ENCODE assay signal across 20 cellular contexts in the genomic region with DNA sequence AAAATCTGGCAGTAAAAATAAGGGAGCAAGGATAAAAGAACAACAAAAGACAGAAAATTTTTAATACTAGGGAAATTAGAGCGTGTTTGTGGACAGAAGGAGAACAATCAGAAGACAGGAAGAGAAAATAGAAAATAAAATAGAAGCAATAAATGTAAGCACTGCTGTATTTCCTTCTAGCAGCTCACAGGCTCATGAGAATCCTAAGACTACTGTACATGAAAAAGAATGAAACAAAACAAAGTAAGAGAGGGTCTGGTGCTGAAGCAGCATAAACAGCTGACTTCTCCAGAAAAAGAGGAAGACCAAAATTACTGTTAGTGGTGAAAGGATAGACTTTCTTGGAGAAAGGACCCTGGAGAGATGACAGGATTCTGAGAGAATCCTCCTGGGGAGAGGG. TPM values are rescaled to one million over a fixed set of nuclear protein-coding genes. Genes with fewer than 3 reads are reported as not detected.
DNase-seq lines count a peak whose midpoint lies in the region; ATAC-seq and TF ChIP-seq lines count a peak whose summit lies in the region.
"Had no signal": no experiment of that assay in that cellular context is flagged by ENCODE, and none has a peak within 500 bp of the region (broad histone marks: within the 10 kb centered on the region; RNA-seq: fewer than 3 reads in every experiment).

No MANE protein-coding gene starts in this region.

- H3K27ac ChIP-seq in HCT116 (ENCODE audit: low read depth, low read length): no peak overlapping the region
- H3K27ac ChIP-seq in MM.1S (ENCODE audit: low read length): peak overlapping the region; percentile 85
- peak overlapping the region; percentile 5 for H3K27ac ChIP-seq in colonic mucosa
- H3K27ac ChIP-seq in skeletal muscle tissue (ENCODE audit: low read depth, low read length): peak overlapping the region; percentile 37
- H3K27ac ChIP-seq: dorsolateral prefrontal cortex, neutrophil had no signal

- no peak for DNase-seq in HCT116 (ENCODE audit: low read depth, low spot score)
- DNase-seq in MM.1S: no peak
- no peak for DNase-seq in colonic mucosa
- no peak for DNase-seq in DMS79 treated with DMSO at 0.1 percent for 48 hours (lab: John Stamatoyannopoulos, UW)
- no peak for DNase-seq in NCI-H526 (lab: John Stamatoyannopoulos, UW)
- DNase-seq: activated CD4-positive, alpha-beta T cell treated with anti-CD3 and anti-CD28 coated beads, Interleukin-2, amount 50 U/mL, for 1 hour; CD4-positive, CD25-positive, alpha-beta regulatory T cell; dorsolateral prefrontal cortex; mesendoderm; MV-4-11; NCI-H1694; NCI-H524; stimulated activated CD4-positive, alpha-beta T cell treated with anti-CD3 and anti-CD28 coated beads, Interleukin-4, amount 100 ng/mL, for 1 hour; stimulated activated naive CD4-positive, alpha-beta T cell; T-helper 9 cell had no signal

- H3K27me3 ChIP-seq in HCT116 (ENCODE audit: insufficient read depth, low read length) (no peaks in the 10 kb centered on the region), MM.1S (replicated peaks; ENCODE audit: insufficient read depth, low read length) (no peaks in the 10 kb centered on the region), colonic mucosa (no peaks in the 10 kb centered on the region), skeletal muscle tissue (ENCODE audit: control insufficient read depth in 3 of 3, insufficient read depth in 3 of 3, low read length in 3 of 3) (no peaks in the 10 kb centered on the region)
- H3K27me3 ChIP-seq: dorsolateral prefrontal cortex, heart right ventricle, neutrophil had no signal

- TF ChIP-seq RAD21 in HCT116 (IDR thresholded peaks at IDR 0.05; ENCODE audit: low read depth): no peak

- peaks cover 0 to 17% of the 10 kb centered on the region in 2 experiments; a peak in 2 of 4 replicates for H3K4me1 ChIP-seq in HCT116 (ENCODE audit: control insufficient read depth in 1 of 2, insufficient read depth in 2 of 2, low read length in 2 of 2)
- peaks cover 23% of the 10 kb centered on the region for H3K4me1 ChIP-seq in MM.1S (ENCODE audit: low read length)
- H3K4me1 ChIP-seq in colonic mucosa: no peaks in the 10 kb centered on the region
- peaks cover 0 to 6% (median 2%) of the 10 kb centered on the region in 3 donors for H3K4me1 ChIP-seq in skeletal muscle tissue (ENCODE audit: control insufficient read depth in 3 of 3, insufficient read depth in 3 of 3, low read length in 3 of 3)

- POLR2A ChIA-PET in HCT116 (lab: Charles Lee): no interaction called here

- H3K9me3 ChIP-seq in HCT116 (ENCODE audit: control insufficient read depth in 1 of 2, insufficient read depth in 1 of 2, low read depth in 1 of 2, low read length in 2 of 2): no peaks in the 10 kb centered on the region
- H3K9me3 ChIP-seq in MM.1S (replicated peaks; ENCODE audit: insufficient read depth, low read length): no peaks in the 10 kb centered on the region
- no peaks in the 10 kb centered on the region for H3K9me3 ChIP-seq in colonic mucosa
- H3K9me3 ChIP-seq in skeletal muscle tissue (ENCODE audit: control insufficient read depth in 3 of 3, low read length in 3 of 3): peaks cover 0 to 5% (median 0%) of the 10 kb centered on the region in 3 donors
- H3K9me3 ChIP-seq: neutrophil had no signal

- H3K79me2 ChIP-seq in HCT116 (ENCODE audit: insufficient read depth, low read length): peaks cover 24% of the 10 kb centered on the region
- peaks cover 3% of the 10 kb centered on the region; the same call in 1 of the 2 replicates for H3K79me2 ChIP-seq in MM.1S (ENCODE audit: low read length)

- H3K9me2 ChIP-seq in HCT116 (ENCODE audit: insufficient read depth) (no peaks in the 10 kb centered on the region), MM.1S (replicated peaks; ENCODE audit: insufficient read depth, low read length) (no peaks in the 10 kb centered on the region)

- CTCF ChIA-PET in HCT116 (lab: Charles Lee): no interaction called here

- no peak for TF ChIP-seq POLR2A in HCT116 (IDR thresholded peaks at IDR 0.05; ENCODE audit: borderline replicate concordance, extremely low read depth, insufficient read depth, insufficient read length)

- H3F3A ChIP-seq in MM.1S (ENCODE audit: insufficient read depth, low read length): peaks cover 17% of the 10 kb centered on the region

- H3K36me3 ChIP-seq in HCT116 (ENCODE audit: control insufficient read depth in 1 of 2, insufficient read depth in 2 of 2, low read length in 2 of 2) (peaks cover 14% of the 10 kb centered on the region in 2 experiments; a peak in 3 of 4 replicates), MM.1S (replicated peaks; ENCODE audit: insufficient read depth, low read length) (no peaks in the 10 kb centered on the region), colonic mucosa (no peaks in the 10 kb centered on the region), skeletal muscle tissue (ENCODE audit: control insufficient read depth in 3 of 3, insufficient read depth in 3 of 3, low read length in 3 of 3) (peaks cover 2 to 21% (median 17%) of the 10 kb centered on the region in 3 donors)

- no peak overlapping the region for H2AFZ ChIP-seq in HCT116 (ENCODE audit: low read depth, low read length, poor library complexity, severe bottlenecking)
- no peak overlapping the region for H2AFZ ChIP-seq in MM.1S (ENCODE audit: low read length)

- ATAC-seq in HCT116 (no peak), HG03442 (IDR thresholded peaks at IDR 0.05; ENCODE audit: unreplicated experiment) (no peak)

- intact Hi-C loops in HCT116 (cut with micrococcal nuclease) (no loop called here), colonic mucosa (cut with DNase I) (no loop called here)

- H3K4me2 ChIP-seq in HCT116 (ENCODE audit: low read length): peak overlapping the region; percentile 8; the same call in 1 of the 2 replicates
- peak overlapping the region; percentile 58 for H3K4me2 ChIP-seq in MM.1S (ENCODE audit: low read depth, low read length)
- H3K4me2 ChIP-seq: smooth muscle cell had no signal

- RAD21 ChIA-PET in HCT116 (lab: Charles Lee; ENCODE audit: low non-redundant PET in 1 of 2, low total read pairs in 2 of 2, uncharacterized antibody in 2 of 2, unreplicated experiment in 2 of 2): no interaction called here

- no TSS peak for BruUV-seq in HCT116 (replicated peaks; lab: Mats Ljungman, UMichigan)

- H3K4me3 ChIP-seq in HCT116 (replicated peaks in 1 of 2; ENCODE audit: low read depth in 1 of 2, low read length in 2 of 2) (no peak overlapping the region), MM.1S (ENCODE audit: low read length) (peak overlapping the region; percentile 7; the same call in 1 of the 2 replicates), colonic mucosa (no peak overlapping the region), skeletal muscle tissue (ENCODE audit: low read length in 3 of 3) (no peak overlapping the region)
- H3K4me3 ChIP-seq: dorsolateral prefrontal cortex, heart right ventricle, smooth muscle cell had no signal

- H3K9ac ChIP-seq in HCT116 (ENCODE audit: low read length) (no peak overlapping the region), MM.1S (ENCODE audit: low read length) (peak overlapping the region; percentile 37; the same call in 1 of the 2 replicates), colonic mucosa (ENCODE audit: low read depth in 2 of 2, low read length in 2 of 2) (no peak overlapping the region), skeletal muscle tissue (ENCODE audit: low read depth in 1 of 3, low read length in 3 of 3) (peak overlapping the region in 1 of 3 donors; percentile 46)

- H4K20me1 ChIP-seq in HCT116 (ENCODE audit: insufficient read depth) (no peaks in the 10 kb centered on the region), MM.1S (ENCODE audit: insufficient read depth, low read length) (no peaks in the 10 kb centered on the region)

- no peak for TF ChIP-seq CTCF in HCT116 (IDR thresholded peaks at IDR 0.05 in 2 of 3, conservative IDR thresholded peaks at IDR 0.05 in 1 of 3; ENCODE audit: borderline replicate concordance in 1 of 3, insufficient read depth in 1 of 3, low read depth in 2 of 3, low read length in 2 of 3)
- TF ChIP-seq CTCF in MM.1S (IDR thresholded peaks at IDR 0.05; ENCODE audit: low read length): no peak
- no peak for TF ChIP-seq CTCF in colonic mucosa (IDR thresholded peaks at IDR 0.05)

TF ChIP-seq in HCT116, 20 proteins besides CTCF, POLR2A, EP300 and RAD21:
- no peak for TF ChIP-seq EZH2phosphoT487 (IDR thresholded peaks at IDR 0.05; ENCODE audit: borderline replicate concordance)
- no peak for TF ChIP-seq POLR2AphosphoS5 (IDR thresholded peaks at IDR 0.05; ENCODE audit: low read depth, low read length)
- no peak for TF ChIP-seq SRF (IDR thresholded peaks at IDR 0.05; ENCODE audit: low read depth)
- no peak for TF ChIP-seq EZH2 (IDR thresholded peaks at IDR 0.05)

RNA-seq across cellular contexts. Expression of a gene that starts 17.3 kb away (rescaled TPM):
- total RNA-seq in HCT116 (2021; ENCODE audit: unreplicated experiment): 23.6 TPM
- 7.5 and 9.6 TPM in 2 replicates for polyA plus RNA-seq in HCT116 (2012)
- total RNA-seq in colonic mucosa: 10 to 100 TPM; 55.5 to 94.6 TPM
- total RNA-seq in skeletal muscle tissue: 30.8 TPM
